In genomic region chr16:14186954-14187306, GRCh38 we compare ENCODE assay signal across 10 cellular contexts.
DNase-seq lines count a peak whose midpoint lies in the region; ATAC-seq, FAIRE-seq and TF ChIP-seq lines count a peak whose summit lies in the region.
"Had no signal": no experiment of that assay in that cellular context is flagged by ENCODE, and none has a peak within 500 bp of the region (broad histone marks: within the 10 kb centered on the region; RNA-seq: fewer than 3 reads in every experiment).

No MANE protein-coding gene starts in this region.

- no peaks in the 10 kb centered on the region for H3K9me3 ChIP-seq in adipocyte (ENCODE audit: control insufficient read depth, low read length)
- no peaks in the 10 kb centered on the region for H3K9me3 ChIP-seq in right cardiac atrium (ENCODE audit: control insufficient read depth, low read length)

- peak overlapping the region; percentile 97 for H3K27ac ChIP-seq in right cardiac atrium (ENCODE audit: low read length)

- ATAC-seq in right cardiac atrium = peak; percentile 47 to 61
- ATAC-seq in HG03039 (IDR thresholded peaks at IDR 0.05; ENCODE audit: unreplicated experiment) = no peak

- TF ChIP-seq CTCF in retinal pigment epithelial cell (conservative IDR thresholded peaks at IDR 0.05; ENCODE audit: low read depth, low read length) = no peak

- H3K4me3 ChIP-seq in adipocyte (ENCODE audit: low read length) (peak overlapping the region; percentile 77), right cardiac atrium (ENCODE audit: low read length) (peak overlapping the region; percentile 73), retinal pigment epithelial cell (ENCODE audit: low read length) (peak overlapping the region; percentile 45)

- no peaks in the 10 kb centered on the region for H3K27me3 ChIP-seq in adipocyte (replicated peaks; ENCODE audit: control insufficient read depth, insufficient read depth, low read length)
- H3K27me3 ChIP-seq in right cardiac atrium (ENCODE audit: control insufficient read depth, insufficient read depth) = no peaks in the 10 kb centered on the region

- intact Hi-C loops in right cardiac atrium (cut with DNase I) = loop anchor here in 3 of 4 donors (5.0 to 10.0 kb wide), 4 partner anchors 92 to 182 kb away; partner anchors contain the start of gene MRTFB (in 1 of the 3)

- H3K4me1 ChIP-seq in adipocyte (ENCODE audit: control insufficient read depth, insufficient read depth, low read length) (peaks cover 28% of the 10 kb centered on the region), right cardiac atrium (ENCODE audit: control insufficient read depth, insufficient read depth, low read length) (peaks cover 4% of the 10 kb centered on the region)

- DNase-seq in DMS153 (lab: John Stamatoyannopoulos, UW) = peak; percentile 9
- DNase-seq in adipocyte (ENCODE audit: low read depth) = peak; percentile 37
- DNase-seq in right cardiac atrium = no peak
- DNase-seq in retinal pigment epithelial cell (ENCODE audit: low read depth) = no peak
- no peak for DNase-seq in GM19239 (ENCODE audit: insufficient read length, low spot score)
- DNase-seq in NCI-H1048 (lab: John Stamatoyannopoulos, UW) = no peak
- DNase-seq in H4 (ENCODE audit: low spot score) = no peak
- DNase-seq: activated naive CD4-positive, alpha-beta T cell had no signal

- peak overlapping the region; percentile 72 for H3K9ac ChIP-seq in adipocyte (ENCODE audit: low read length)

- WGBS in right cardiac atrium = 31% methylated on average over 1 of the region's 1 CpG

- no peaks in the 10 kb centered on the region for H3K36me3 ChIP-seq in adipocyte (ENCODE audit: control insufficient read depth, insufficient read depth, low read length, severe bottlenecking)

- no peak for FAIRE-seq in GM19239 (lab: Jason Lieb, UNC)
- FAIRE-seq: G401.6 had no signal

Comparison
In these comparisons a context has a peak if more than half of its experiments do, and no peak if none do; other contexts are left out.
1. DNase-seq: peak in DMS153 (single experiment) and adipocyte (single experiment); none in right cardiac atrium (0 of 3), retinal pigment epithelial cell (single experiment), GM19239 (single experiment), NCI-H1048 (single experiment) and H4 (single experiment).
2. Peak in every context shown above with its lines, with median percentiles within 50 percentile points of each other: H3K4me3 ChIP-seq.